Comparison of ENCODE assay signal across 16 cellular contexts in the genomic region with DNA sequence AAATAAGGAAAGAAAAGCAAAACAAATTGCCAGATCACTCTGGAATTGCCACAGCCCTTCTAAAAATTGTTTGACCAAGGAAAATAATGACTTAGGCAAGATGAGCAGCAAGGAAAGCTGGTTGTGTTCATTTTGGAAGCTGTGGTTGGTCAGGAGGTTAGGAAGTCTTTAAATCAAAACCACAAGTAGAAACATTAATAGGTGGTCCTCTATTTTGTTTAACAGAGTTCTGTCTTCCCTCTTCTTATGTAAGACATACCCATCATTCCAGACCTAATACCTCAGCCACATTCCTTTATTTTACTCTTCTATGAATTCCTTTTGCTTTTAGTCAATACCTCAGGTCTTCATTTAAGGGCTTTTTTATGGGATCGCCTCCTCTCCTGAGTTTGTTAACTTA.
DNase-seq lines count a peak whose midpoint lies in the region; ATAC-seq and TF ChIP-seq lines count a peak whose summit lies in the region.
"Had no signal": no experiment of that assay in that cellular context is flagged by ENCODE, and none has a peak within 500 bp of the region (broad histone marks: within the 10 kb centered on the region; RNA-seq: fewer than 3 reads in every experiment).

No MANE protein-coding gene starts in this region.

- intact Hi-C loops in activated CD4-positive, alpha-beta T cell treated with anti-CD3 and anti-CD28 coated beads for 36 hours (cut with DNase I, micrococcal nuclease), result no loop called here
- intact Hi-C loops in activated CD4-positive, alpha-beta T cell treated with anti-CD3 and anti-CD28 coated beads, Interleukin-2, amount 10 ng/mL, durations not matched to agents 24 days and 14 days (cut with micrococcal nuclease), result no loop called here

- H3K4me1 Mint-ChIP-seq in WTC11, result peaks cover 3% of the 10 kb centered on the region; the same call in 1 of the 2 replicates
- H3K4me1 Mint-ChIP-seq in activated CD4-positive, alpha-beta T cell treated with anti-CD3 and anti-CD28 coated beads for 36 hours, result no peaks in the 10 kb centered on the region
- H3K4me1 Mint-ChIP-seq in activated CD4-positive, alpha-beta T cell treated with anti-CD3 and anti-CD28 coated beads, Interleukin-2, amount 10 ng/mL, durations not matched to agents 24 days and 14 days, result no peaks in the 10 kb centered on the region

- POLR2A ChIA-PET in WTC11 (lab: Charles Lee), result no interaction called here
- POLR2A ChIA-PET in activated CD4-positive, alpha-beta T cell treated with anti-CD3 and anti-CD28 coated beads for 36 hours (lab: Charles Lee), result no interaction called here

- no peak overlapping the region for H3K4me3 Mint-ChIP-seq in WTC11
- H3K4me3 Mint-ChIP-seq in activated CD4-positive, alpha-beta T cell treated with anti-CD3 and anti-CD28 coated beads for 36 hours, result no peak overlapping the region
- no peak overlapping the region for H3K4me3 Mint-ChIP-seq in activated CD4-positive, alpha-beta T cell treated with anti-CD3 and anti-CD28 coated beads, Interleukin-2, amount 10 ng/mL, durations not matched to agents 24 days and 14 days
- H3K4me3 Mint-ChIP-seq: CD8-positive, alpha-beta T cell had no signal

- CTCF ChIA-PET in WTC11 (lab: Charles Lee), result no interaction called here
- CTCF ChIA-PET in activated CD4-positive, alpha-beta T cell treated with anti-CD3 and anti-CD28 coated beads for 36 hours (lab: Charles Lee), result interaction anchor here (0.6 kb wide), 1 partner anchor 15 kb away, joined by 4 read pairs; no protein-coding TSS in a partner anchor

- DNase-seq in ELR (ENCODE audit: low read depth) (peak; percentile 83), WTC11 (ENCODE audit: low spot score) (no peak), fibroblast of villous mesenchyme (ENCODE audit: low read depth) (peak; percentile 85), skeletal muscle cell (ENCODE audit: low read depth) (peak; percentile 45), NCI-H446 (lab: John Stamatoyannopoulos, UW) (no peak)
- no peak for DNase-seq in activated CD4-positive, alpha-beta T cell treated with anti-CD3 and anti-CD28 coated beads for 36 hours
- no peak for DNase-seq in activated CD4-positive, alpha-beta T cell treated with anti-CD3 and anti-CD28 coated beads, Interleukin-2, amount 10 ng/mL, durations not matched to agents 24 days and 14 days
- DNase-seq: activated CD8-positive, alpha-beta memory T cell treated with anti-CD3 and anti-CD28 coated beads for 24 hours; activated gamma-delta T cell treated with Interleukin-2 at 50 U/mL for 16 hours; CD8-positive, alpha-beta T cell; cerebellar nuclear complex; erythroblast; NCI-H1417 treated with DMSO at 0.1 percent for 48 hours; right cardiac atrium had no signal

- TF ChIP-seq CTCF in WTC11 (IDR thresholded peaks at IDR 0.05) (no peak), fibroblast of villous mesenchyme (IDR thresholded peaks at IDR 0.05; ENCODE audit: insufficient read depth, low read depth, low read length) (no peak)

- no peak overlapping the region for H3K4me3 ChIP-seq in fibroblast of villous mesenchyme (ENCODE audit: low read depth, low read length)
- no peak overlapping the region for H3K4me3 ChIP-seq in skeletal muscle cell (ENCODE audit: low read depth, low read length)

- H3K36me3 Mint-ChIP-seq in WTC11, result peaks cover 27% of the 10 kb centered on the region
- no peaks in the 10 kb centered on the region for H3K36me3 Mint-ChIP-seq in activated CD4-positive, alpha-beta T cell treated with anti-CD3 and anti-CD28 coated beads for 36 hours (ENCODE audit: low read depth)
- H3K36me3 Mint-ChIP-seq in activated CD4-positive, alpha-beta T cell treated with anti-CD3 and anti-CD28 coated beads, Interleukin-2, amount 10 ng/mL, durations not matched to agents 24 days and 14 days (ENCODE audit: low read depth), result no peaks in the 10 kb centered on the region

- H3K27me3 Mint-ChIP-seq in WTC11 (ENCODE audit: low read depth), result no peaks in the 10 kb centered on the region
- no peaks in the 10 kb centered on the region for H3K27me3 Mint-ChIP-seq in activated CD4-positive, alpha-beta T cell treated with anti-CD3 and anti-CD28 coated beads for 36 hours
- no peaks in the 10 kb centered on the region for H3K27me3 Mint-ChIP-seq in activated CD4-positive, alpha-beta T cell treated with anti-CD3 and anti-CD28 coated beads, Interleukin-2, amount 10 ng/mL, durations not matched to agents 24 days and 14 days

- peaks cover 23% of the 10 kb centered on the region for H3K9me3 Mint-ChIP-seq in WTC11
- no peaks in the 10 kb centered on the region for H3K9me3 Mint-ChIP-seq in activated CD4-positive, alpha-beta T cell treated with anti-CD3 and anti-CD28 coated beads for 36 hours (ENCODE audit: low read depth)
- H3K9me3 Mint-ChIP-seq in activated CD4-positive, alpha-beta T cell treated with anti-CD3 and anti-CD28 coated beads, Interleukin-2, amount 10 ng/mL, durations not matched to agents 24 days and 14 days, result peaks cover 3% of the 10 kb centered on the region
- H3K9me3 Mint-ChIP-seq: CD8-positive, alpha-beta T cell had no signal

- ATAC-seq in WTC11 (no peak), HG02623 (IDR thresholded peaks at IDR 0.05; ENCODE audit: unreplicated experiment) (no peak)
- no peak for ATAC-seq in activated CD4-positive, alpha-beta T cell treated with anti-CD3 and anti-CD28 coated beads for 36 hours
- ATAC-seq: CD8-positive, alpha-beta T cell; HCT116 had no signal

- H3K27ac Mint-ChIP-seq in WTC11, result 0 out of 2 replicates have a peak overlapping the region, but pooled peaks have one; percentile 58
- no peak overlapping the region for H3K27ac Mint-ChIP-seq in activated CD4-positive, alpha-beta T cell treated with anti-CD3 and anti-CD28 coated beads for 36 hours
- no peak overlapping the region for H3K27ac Mint-ChIP-seq in activated CD4-positive, alpha-beta T cell treated with anti-CD3 and anti-CD28 coated beads, Interleukin-2, amount 10 ng/mL, durations not matched to agents 24 days and 14 days
- H3K27ac Mint-ChIP-seq: CD8-positive, alpha-beta T cell had no signal

TF ChIP-seq in WTC11, 78 proteins besides CTCF, POLR2A, EP300 and RAD21:
- no peak for TF ChIP-seq CREB1 (CRISPR knock-in tag; IDR thresholded peaks at IDR 0.05)
- no peak for TF ChIP-seq JUN (CRISPR knock-in tag; IDR thresholded peaks at IDR 0.05)
- no peak for TF ChIP-seq TCF7 (CRISPR knock-in tag; IDR thresholded peaks at IDR 0.05; ENCODE audit: low read depth)
- no peak for TF ChIP-seq ETV6 (CRISPR knock-in tag; IDR thresholded peaks at IDR 0.05)
- TF ChIP-seq ELF4 (CRISPR knock-in tag; IDR thresholded peaks at IDR 0.05; ENCODE audit: low read depth), result no peak
- TF ChIP-seq, protein P1, sequence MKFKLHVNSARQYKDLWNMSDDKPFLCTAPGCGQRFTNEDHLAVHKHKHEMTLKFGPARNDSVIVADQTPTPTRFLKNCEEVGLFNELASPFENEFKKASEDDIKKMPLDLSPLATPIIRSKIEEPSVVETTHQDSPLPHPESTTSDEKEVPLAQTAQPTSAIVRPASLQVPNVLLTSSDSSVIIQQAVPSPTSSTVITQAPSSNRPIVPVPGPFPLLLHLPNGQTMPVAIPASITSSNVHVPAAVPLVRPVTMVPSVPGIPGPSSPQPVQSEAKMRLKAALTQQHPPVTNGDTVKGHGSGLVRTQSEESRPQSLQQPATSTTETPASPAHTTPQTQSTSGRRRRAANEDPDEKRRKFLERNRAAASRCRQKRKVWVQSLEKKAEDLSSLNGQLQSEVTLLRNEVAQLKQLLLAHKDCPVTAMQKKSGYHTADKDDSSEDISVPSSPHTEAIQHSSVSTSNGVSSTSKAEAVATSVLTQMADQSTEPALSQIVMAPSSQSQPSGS (CRISPR knock-in tag; IDR thresholded peaks at IDR 0.05; ENCODE audit: borderline replicate concordance, low read depth), result no peak
- TF ChIP-seq, protein P2, sequence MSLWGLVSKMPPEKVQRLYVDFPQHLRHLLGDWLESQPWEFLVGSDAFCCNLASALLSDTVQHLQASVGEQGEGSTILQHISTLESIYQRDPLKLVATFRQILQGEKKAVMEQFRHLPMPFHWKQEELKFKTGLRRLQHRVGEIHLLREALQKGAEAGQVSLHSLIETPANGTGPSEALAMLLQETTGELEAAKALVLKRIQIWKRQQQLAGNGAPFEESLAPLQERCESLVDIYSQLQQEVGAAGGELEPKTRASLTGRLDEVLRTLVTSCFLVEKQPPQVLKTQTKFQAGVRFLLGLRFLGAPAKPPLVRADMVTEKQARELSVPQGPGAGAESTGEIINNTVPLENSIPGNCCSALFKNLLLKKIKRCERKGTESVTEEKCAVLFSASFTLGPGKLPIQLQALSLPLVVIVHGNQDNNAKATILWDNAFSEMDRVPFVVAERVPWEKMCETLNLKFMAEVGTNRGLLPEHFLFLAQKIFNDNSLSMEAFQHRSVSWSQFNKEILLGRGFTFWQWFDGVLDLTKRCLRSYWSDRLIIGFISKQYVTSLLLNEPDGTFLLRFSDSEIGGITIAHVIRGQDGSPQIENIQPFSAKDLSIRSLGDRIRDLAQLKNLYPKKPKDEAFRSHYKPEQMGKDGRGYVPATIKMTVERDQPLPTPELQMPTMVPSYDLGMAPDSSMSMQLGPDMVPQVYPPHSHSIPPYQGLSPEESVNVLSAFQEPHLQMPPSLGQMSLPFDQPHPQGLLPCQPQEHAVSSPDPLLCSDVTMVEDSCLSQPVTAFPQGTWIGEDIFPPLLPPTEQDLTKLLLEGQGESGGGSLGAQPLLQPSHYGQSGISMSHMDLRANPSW (CRISPR knock-in tag; conservative IDR thresholded peaks at IDR 0.05; ENCODE audit: low read depth), result no peak
- TF ChIP-seq FOXP1 (CRISPR knock-in tag; IDR thresholded peaks at IDR 0.05; ENCODE audit: borderline replicate concordance), result no peak
- TF ChIP-seq, protein P3, sequence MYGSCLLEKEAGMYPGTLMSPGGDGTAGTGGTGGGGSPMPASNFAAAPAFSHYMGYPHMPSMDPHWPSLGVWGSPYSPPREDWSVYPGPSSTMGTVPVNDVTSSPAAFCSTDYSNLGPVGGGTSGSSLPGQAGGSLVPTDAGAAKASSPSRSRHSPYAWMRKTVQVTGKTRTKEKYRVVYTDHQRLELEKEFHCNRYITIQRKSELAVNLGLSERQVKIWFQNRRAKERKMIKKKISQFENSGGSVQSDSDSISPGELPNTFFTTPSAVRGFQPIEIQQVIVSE (CRISPR knock-in tag; IDR thresholded peaks at IDR 0.05; ENCODE audit: borderline replicate concordance), result no peak
- TF ChIP-seq TEAD1 (CRISPR knock-in tag; IDR thresholded peaks at IDR 0.05), result no peak
- no peak for TF ChIP-seq SMAD4 (CRISPR knock-in tag; IDR thresholded peaks at IDR 0.05)
- TF ChIP-seq, protein P4, sequence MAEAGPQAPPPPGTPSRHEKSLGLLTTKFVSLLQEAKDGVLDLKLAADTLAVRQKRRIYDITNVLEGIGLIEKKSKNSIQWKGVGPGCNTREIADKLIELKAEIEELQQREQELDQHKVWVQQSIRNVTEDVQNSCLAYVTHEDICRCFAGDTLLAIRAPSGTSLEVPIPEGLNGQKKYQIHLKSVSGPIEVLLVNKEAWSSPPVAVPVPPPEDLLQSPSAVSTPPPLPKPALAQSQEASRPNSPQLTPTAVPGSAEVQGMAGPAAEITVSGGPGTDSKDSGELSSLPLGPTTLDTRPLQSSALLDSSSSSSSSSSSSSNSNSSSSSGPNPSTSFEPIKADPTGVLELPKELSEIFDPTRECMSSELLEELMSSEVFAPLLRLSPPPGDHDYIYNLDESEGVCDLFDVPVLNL (CRISPR knock-in tag; IDR thresholded peaks at IDR 0.05; ENCODE audit: borderline replicate concordance, low read depth), result no peak

Comparison
In these comparisons a context has a peak if more than half of its experiments do, and no peak if none do; other contexts are left out.
1. DNase-seq: peak in ELR (single experiment), fibroblast of villous mesenchyme (single experiment) and skeletal muscle cell (single experiment); none in WTC11 (single experiment), activated CD4-positive, alpha-beta T cell treated with anti-CD3 and anti-CD28 coated beads for 36 hours (single experiment), activated CD4-positive, alpha-beta T cell treated with anti-CD3 and anti-CD28 coated beads, Interleukin-2, amount 10 ng/mL, durations not matched to agents 24 days and 14 days (single experiment) and NCI-H446 (0 of 2).